Comparison of ENCODE assay signal across 13 cellular contexts in genomic region chrX:44306336-44306735, GRCh38. TPM values are rescaled to one million over a fixed set of nuclear protein-coding genes. Genes with fewer than 3 reads are reported as not detected.
DNase-seq lines count a peak whose midpoint lies in the region.
"Had no signal": no experiment of that assay in that cellular context is flagged by ENCODE, and none has a peak within 500 bp of the region (broad histone marks: within the 10 kb centered on the region; RNA-seq: fewer than 3 reads in every experiment).

No MANE protein-coding gene starts in this region.

- H3K4me1 ChIP-seq in esophagus (ENCODE audit: control insufficient read depth in 2 of 2, insufficient read depth in 2 of 2, low read length in 1 of 2) = no peaks in the 10 kb centered on the region
- H3K4me1 ChIP-seq: right atrium auricular region had no signal

- no peaks in the 10 kb centered on the region for H3K9me3 ChIP-seq in esophagus (ENCODE audit: control insufficient read depth in 2 of 2, insufficient read depth in 1 of 2, low read depth in 1 of 2, low read length in 1 of 2)
- H3K9me3 ChIP-seq: right atrium auricular region had no signal

- H3K27ac ChIP-seq in esophagus (ENCODE audit: low read depth in 2 of 2, low read length in 1 of 2) = peak overlapping the region; percentile 59 to 80
- H3K27ac ChIP-seq: KMS-11, right atrium auricular region had no signal

- peaks cover 0 to 4% of the 10 kb centered on the region in 2 donors for H3K27me3 ChIP-seq in esophagus (ENCODE audit: control insufficient read depth in 1 of 2, insufficient read depth in 2 of 2, low read length in 2 of 2)
- H3K27me3 ChIP-seq: right atrium auricular region had no signal

- 47 to 60% methylated on average over 5 of the region's 5 CpGs for WGBS in esophagus, 2 donors

- no peaks in the 10 kb centered on the region for H3K36me3 ChIP-seq in esophagus (ENCODE audit: control insufficient read depth in 2 of 2, insufficient read depth in 2 of 2, low read length in 1 of 2)
- H3K36me3 ChIP-seq: right atrium auricular region had no signal

- H3K4me3 ChIP-seq in esophagus (ENCODE audit: low read depth in 1 of 2, low read length in 2 of 2) = no peak overlapping the region
- H3K4me3 ChIP-seq: right atrium auricular region had no signal

- peak; percentile 43 for DNase-seq in DMS 273 (lab: John Stamatoyannopoulos, UW; ENCODE audit: unreplicated experiment)
- no peak for DNase-seq in DMS 273 treated with DMSO at 0.1 percent for 48 hours (lab: John Stamatoyannopoulos, UW)
- DNase-seq in NCI-H69 (lab: John Stamatoyannopoulos, UW) = peak; percentile 95
- DNase-seq in activated T-cell treated with anti-CD3 and anti-CD28 coated beads, Interleukin-2, amount 50 U/mL, for 48 hours = no peak
- DNase-seq in DMS153 treated with DMSO at 0.1 percent for 48 hours (lab: John Stamatoyannopoulos, UW; ENCODE audit: unreplicated experiment) = no peak
- no peak for DNase-seq in MV-4-11 (lab: John Stamatoyannopoulos, UW)
- DNase-seq in ecto neural progenitor cell (ENCODE audit: low spot score) = no peak
- DNase-seq: 8988T; central memory CD4-positive, alpha-beta T cell; islet precursor cell had no signal

RNA-seq across cellular contexts. Expression of gene EFHC2, which starts 37.1 kb away (rescaled TPM):
- polyA plus RNA-seq in esophagus = 1 to 10 TPM; 1.0 to 1.1 TPM

Comparison
In these comparisons a context has a peak if more than half of its experiments do, and no peak if none do; other contexts are left out.
1. DNase-seq: peak in DMS 273 (single experiment) and NCI-H69 (single experiment); none in DMS 273 treated with DMSO at 0.1 percent for 48 hours (single experiment), activated T-cell treated with anti-CD3 and anti-CD28 coated beads, Interleukin-2, amount 50 U/mL, for 48 hours (0 of 2), DMS153 treated with DMSO at 0.1 percent for 48 hours (single experiment), MV-4-11 (single experiment) and ecto neural progenitor cell (single experiment).